In the genomic region with DNA sequence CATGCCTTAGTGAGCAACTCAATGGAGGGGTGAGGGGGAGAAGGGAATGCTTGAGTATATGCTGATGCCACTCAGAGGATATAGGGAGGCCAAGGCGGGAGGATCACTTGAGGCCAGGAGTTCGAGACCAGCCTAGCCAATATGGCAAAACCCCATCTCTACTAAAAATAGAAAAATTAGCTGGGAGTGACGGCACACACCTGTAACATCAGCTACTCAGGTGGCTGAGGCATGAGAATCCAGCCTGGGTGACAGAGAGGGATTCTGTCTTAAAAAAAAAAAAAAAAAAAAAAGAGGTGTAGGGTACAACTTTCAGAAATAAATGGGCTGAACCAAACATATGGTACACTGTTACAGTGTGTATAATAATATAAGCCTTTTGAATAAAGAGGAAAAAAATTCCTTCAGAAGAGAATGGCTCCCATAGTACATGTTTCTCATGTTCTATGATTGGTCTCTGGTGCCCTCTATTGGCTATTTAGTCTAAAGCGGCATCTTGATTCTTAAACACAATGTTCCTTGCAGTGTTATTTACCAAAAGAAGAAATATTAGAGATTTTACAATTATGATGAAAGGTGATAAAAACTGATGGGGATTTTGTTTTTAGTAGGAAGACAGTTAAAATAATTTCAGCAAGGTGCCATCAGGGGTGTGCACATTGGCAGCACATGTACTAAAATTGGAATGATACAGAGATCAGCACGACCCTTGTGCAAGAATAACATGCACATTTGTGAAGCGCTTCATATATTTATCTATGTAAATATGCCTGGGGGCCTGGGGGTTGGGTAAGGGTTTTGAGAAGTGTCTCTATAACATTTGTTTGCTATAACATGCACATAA, we compare ENCODE assay signal across 8 cellular contexts.
DNase-seq lines count a peak whose midpoint lies in the region; ATAC-seq and TF ChIP-seq lines count a peak whose summit lies in the region.

No MANE protein-coding gene starts in this region.

- no peak overlapping the region for H3K4me2 ChIP-seq in SU-DHL-6 (ENCODE audit: low read depth, low read length, poor library complexity, severe bottlenecking)

- no peaks in the 10 kb centered on the region for H3F3A ChIP-seq in SU-DHL-6 (ENCODE audit: insufficient read depth)

- peak in 1 of 7 experiments; percentile 17 for DNase-seq in CD8-positive, alpha-beta T cell
- DNase-seq in NCI-H1417 (lab: John Stamatoyannopoulos, UW) (peak; percentile 17 to 78 (median 53)), fibroblast of peridontal ligament (ENCODE audit: extremely low read depth) (peak; percentile 92), mucosa of gallbladder (ENCODE audit: low spot score) (no peak)

- H3K36me3 ChIP-seq in CD8-positive, alpha-beta T cell (ENCODE audit: insufficient read depth, low read length), result peaks cover 4% of the 10 kb centered on the region
- H3K36me3 ChIP-seq in SU-DHL-6 (ENCODE audit: low read length) (no peaks in the 10 kb centered on the region), neutrophil (no peaks in the 10 kb centered on the region)

- peak; percentile 46 for ATAC-seq in CD8-positive, alpha-beta T cell
- ATAC-seq in GM21367 (IDR thresholded peaks at IDR 0.05; ENCODE audit: unreplicated experiment) (peak; percentile 57), GM18858 (IDR thresholded peaks at IDR 0.05; ENCODE audit: unreplicated experiment) (no peak)

- H3K4me1 ChIP-seq in CD8-positive, alpha-beta T cell (ENCODE audit: insufficient read depth, low read length), result no peaks in the 10 kb centered on the region
- peaks cover 0 to 5% of the 10 kb centered on the region in 2 experiments for H3K4me1 ChIP-seq in neutrophil (ENCODE audit: control insufficient read depth in 1 of 2, insufficient read depth in 1 of 2, low read depth in 1 of 2, low read length in 1 of 2)

- CTCF ChIA-PET in CD8-positive, alpha-beta T cell (lab: Charles Lee), result interaction anchor here (0.6 to 4.7 kb wide), 11 partner anchors 8 to 802 kb away, joined by 3 to 40 read pairs (median 4); no protein-coding TSS in a partner anchor

- no peaks in the 10 kb centered on the region for H3K27me3 Mint-ChIP-seq in CD8-positive, alpha-beta T cell (ENCODE audit: low read depth)

- H4K20me1 ChIP-seq in SU-DHL-6 (ENCODE audit: low read depth, low read length), result no peaks in the 10 kb centered on the region

- H3K27ac Mint-ChIP-seq in CD8-positive, alpha-beta T cell, result no peak overlapping the region

- H3K4me3 Mint-ChIP-seq in CD8-positive, alpha-beta T cell, result no peak overlapping the region

- H3K4me1 Mint-ChIP-seq in CD8-positive, alpha-beta T cell (ENCODE audit: low read depth), result no peaks in the 10 kb centered on the region

- H3K4me3 ChIP-seq in CD8-positive, alpha-beta T cell (ENCODE audit: low read depth, low read length), result no peak overlapping the region
- no peak overlapping the region for H3K4me3 ChIP-seq in SU-DHL-6 (ENCODE audit: insufficient read depth, low read length, poor library complexity, severe bottlenecking)
- H3K4me3 ChIP-seq in neutrophil (ENCODE audit: low read depth in 1 of 2, low read length in 1 of 2), result no peak overlapping the region

- H3K27me3 ChIP-seq in CD8-positive, alpha-beta T cell (ENCODE audit: insufficient read depth, low read length), result no peaks in the 10 kb centered on the region
- H3K27me3 ChIP-seq in SU-DHL-6 (ENCODE audit: low read length), result no peaks in the 10 kb centered on the region
- H3K27me3 ChIP-seq in neutrophil, result no peaks in the 10 kb centered on the region

- no peak overlapping the region for H3K9ac ChIP-seq in SU-DHL-6 (ENCODE audit: low read length)

- POLR2A ChIA-PET in CD8-positive, alpha-beta T cell (lab: Charles Lee), result no interaction called here

- H3K9me3 Mint-ChIP-seq in CD8-positive, alpha-beta T cell, result no peaks in the 10 kb centered on the region

- no peaks in the 10 kb centered on the region for H3K9me3 ChIP-seq in CD8-positive, alpha-beta T cell (ENCODE audit: low read length)
- H3K9me3 ChIP-seq in SU-DHL-6 (ENCODE audit: insufficient read depth, low read length) (no peaks in the 10 kb centered on the region), neutrophil (no peaks in the 10 kb centered on the region)

- H3K79me2 ChIP-seq in SU-DHL-6 (ENCODE audit: insufficient read depth, low read length), result no peaks in the 10 kb centered on the region

- H3K9me2 ChIP-seq in SU-DHL-6 (replicated peaks; ENCODE audit: insufficient read depth, low read length), result no peaks in the 10 kb centered on the region

- H2AFZ ChIP-seq in SU-DHL-6 (ENCODE audit: low read depth, low read length, severe bottlenecking), result no peak overlapping the region

- no peak overlapping the region for H3K27ac ChIP-seq in CD8-positive, alpha-beta T cell (ENCODE audit: low read depth, low read length)
- H3K27ac ChIP-seq in SU-DHL-6 (ENCODE audit: low read depth, low read length) (no peak overlapping the region), neutrophil (no peak overlapping the region)

- TF ChIP-seq CTCF in CD8-positive, alpha-beta T cell (IDR thresholded peaks at IDR 0.05), result peak; percentile 94
- TF ChIP-seq CTCF in SU-DHL-6 (IDR thresholded peaks at IDR 0.05; ENCODE audit: insufficient read depth, low read length, poor library complexity, severe bottlenecking) (peak; percentile 72), neutrophil (IDR thresholded peaks at IDR 0.05) (peak; percentile 33)

- intact Hi-C loops in CD8-positive, alpha-beta T cell (cut with DNase I, micrococcal nuclease), result loop anchor here (1.0 to 10.0 kb wide), 12 partner anchors 127 to 1875 kb away; a partner anchor contains a TSS

- peaks cover 14% of the 10 kb centered on the region for H3K36me3 Mint-ChIP-seq in CD8-positive, alpha-beta T cell

Comparison
In these comparisons a context has a peak if more than half of its experiments do, and no peak if none do; other contexts are left out.
1. CTCF ChIP-seq: peak in every context shown above with its lines; median percentile 94 in CD8-positive, alpha-beta T cell; 72 in SU-DHL-6; 33 in neutrophil.